ENCODE assay signal across 1 cellular context in the genomic region with DNA sequence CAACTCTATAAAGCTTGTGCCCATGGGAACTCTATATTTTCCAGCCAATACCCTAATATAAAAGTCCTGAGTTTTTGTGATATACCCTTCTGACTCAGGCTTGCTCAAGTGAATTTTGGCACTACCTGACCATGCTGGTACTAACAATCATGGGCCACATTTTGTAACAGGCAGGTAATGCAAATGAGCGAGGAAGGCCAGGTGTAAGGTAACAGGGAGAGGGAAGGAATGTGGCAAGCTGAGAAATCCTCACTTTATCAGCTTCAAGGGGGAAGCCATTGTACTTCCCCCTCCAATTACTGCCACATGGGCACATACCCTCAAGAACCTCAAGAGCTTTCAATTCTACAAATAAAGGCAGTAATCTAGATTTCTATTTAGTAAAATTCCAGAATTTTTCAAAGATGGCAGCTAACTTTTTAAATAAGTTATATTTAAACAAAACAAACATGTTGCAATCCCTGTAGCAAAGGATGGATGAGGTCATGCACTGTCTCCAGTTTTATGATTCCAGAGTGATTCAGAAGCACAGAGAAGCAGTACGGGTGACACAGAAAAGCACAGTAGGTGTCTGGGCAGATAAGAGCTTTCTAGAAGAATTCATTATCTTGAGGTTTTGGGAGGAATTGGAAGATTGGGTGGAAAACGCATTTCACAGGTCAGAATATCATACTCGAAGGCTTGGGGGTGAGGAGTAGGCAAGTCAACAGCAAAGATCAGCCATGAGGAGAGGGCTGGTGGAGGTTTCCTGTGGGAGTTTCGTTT.
A peak's percentile ranks its signal among the peaks of the same experiment; 100 is the strongest.
TF ChIP-seq lines count a peak whose summit lies in the region.

No MANE protein-coding gene starts in this region.

TF ChIP-seq in HEK293, 187 proteins besides CTCF, POLR2A, EP300 and RAD21 (continued from another document):
- no peak for TF ChIP-seq ZNF585B (tag by site-specific recombination; IDR thresholded peaks at IDR 0.05)
- TF ChIP-seq ZNF239 (tag by site-specific recombination; IDR thresholded peaks at IDR 0.05) = no peak
- TF ChIP-seq, protein P1, sequence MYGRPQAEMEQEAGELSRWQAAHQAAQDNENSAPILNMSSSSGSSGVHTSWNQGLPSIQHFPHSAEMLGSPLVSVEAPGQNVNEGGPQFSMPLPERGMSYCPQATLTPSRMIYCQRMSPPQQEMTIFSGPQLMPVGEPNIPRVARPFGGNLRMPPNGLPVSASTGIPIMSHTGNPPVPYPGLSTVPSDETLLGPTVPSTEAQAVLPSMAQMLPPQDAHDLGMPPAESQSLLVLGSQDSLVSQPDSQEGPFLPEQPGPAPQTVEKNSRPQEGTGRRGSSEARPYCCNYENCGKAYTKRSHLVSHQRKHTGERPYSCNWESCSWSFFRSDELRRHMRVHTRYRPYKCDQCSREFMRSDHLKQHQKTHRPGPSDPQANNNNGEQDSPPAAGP (tag by site-specific recombination; IDR thresholded peaks at IDR 0.05) = 0 out of 2 replicates have a peak, but pooled peaks have one; percentile 40
- TF ChIP-seq, protein P2, sequence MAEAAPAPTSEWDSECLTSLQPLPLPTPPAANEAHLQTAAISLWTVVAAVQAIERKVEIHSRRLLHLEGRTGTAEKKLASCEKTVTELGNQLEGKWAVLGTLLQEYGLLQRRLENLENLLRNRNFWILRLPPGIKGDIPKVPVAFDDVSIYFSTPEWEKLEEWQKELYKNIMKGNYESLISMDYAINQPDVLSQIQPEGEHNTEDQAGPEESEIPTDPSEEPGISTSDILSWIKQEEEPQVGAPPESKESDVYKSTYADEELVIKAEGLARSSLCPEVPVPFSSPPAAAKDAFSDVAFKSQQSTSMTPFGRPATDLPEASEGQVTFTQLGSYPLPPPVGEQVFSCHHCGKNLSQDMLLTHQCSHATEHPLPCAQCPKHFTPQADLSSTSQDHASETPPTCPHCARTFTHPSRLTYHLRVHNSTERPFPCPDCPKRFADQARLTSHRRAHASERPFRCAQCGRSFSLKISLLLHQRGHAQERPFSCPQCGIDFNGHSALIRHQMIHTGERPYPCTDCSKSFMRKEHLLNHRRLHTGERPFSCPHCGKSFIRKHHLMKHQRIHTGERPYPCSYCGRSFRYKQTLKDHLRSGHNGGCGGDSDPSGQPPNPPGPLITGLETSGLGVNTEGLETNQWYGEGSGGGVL (tag by site-specific recombination; IDR thresholded peaks at IDR 0.05) = peak; percentile 30; the same call in 1 of the 2 replicates
- peak; percentile 58 for TF ChIP-seq ZNF366 (tag by site-specific recombination; conservative IDR thresholded peaks at IDR 0.05)
- TF ChIP-seq ZNF843 (tag by site-specific recombination; IDR thresholded peaks at IDR 0.05) = 0 out of 2 replicates have a peak, but pooled peaks have one; percentile 35
- TF ChIP-seq OSR2 (tag by site-specific recombination; IDR thresholded peaks at IDR 0.05) = peak; percentile 79
- TF ChIP-seq ZIC2 (tag by site-specific recombination; IDR thresholded peaks at IDR 0.05) = peak; percentile 56
- TF ChIP-seq, protein P3, sequence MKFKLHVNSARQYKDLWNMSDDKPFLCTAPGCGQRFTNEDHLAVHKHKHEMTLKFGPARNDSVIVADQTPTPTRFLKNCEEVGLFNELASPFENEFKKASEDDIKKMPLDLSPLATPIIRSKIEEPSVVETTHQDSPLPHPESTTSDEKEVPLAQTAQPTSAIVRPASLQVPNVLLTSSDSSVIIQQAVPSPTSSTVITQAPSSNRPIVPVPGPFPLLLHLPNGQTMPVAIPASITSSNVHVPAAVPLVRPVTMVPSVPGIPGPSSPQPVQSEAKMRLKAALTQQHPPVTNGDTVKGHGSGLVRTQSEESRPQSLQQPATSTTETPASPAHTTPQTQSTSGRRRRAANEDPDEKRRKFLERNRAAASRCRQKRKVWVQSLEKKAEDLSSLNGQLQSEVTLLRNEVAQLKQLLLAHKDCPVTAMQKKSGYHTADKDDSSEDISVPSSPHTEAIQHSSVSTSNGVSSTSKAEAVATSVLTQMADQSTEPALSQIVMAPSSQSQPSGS (tag by site-specific recombination; IDR thresholded peaks at IDR 0.05; ENCODE audit: low read depth) = peak; percentile 86
- TF ChIP-seq ZEB2 (tag by site-specific recombination; IDR thresholded peaks at IDR 0.05) = peak; percentile 70; the same call in 1 of the 2 replicates
- peak; percentile 25; the same call in 1 of the 2 replicates for TF ChIP-seq PRDM1 (tag by site-specific recombination; IDR thresholded peaks at IDR 0.05)
- no peak for TF ChIP-seq ZNF701 (tag by site-specific recombination; IDR thresholded peaks at IDR 0.05)
- peak; percentile 46; the same call in 1 of the 2 replicates for TF ChIP-seq ZBTB17 (tag by site-specific recombination; IDR thresholded peaks at IDR 0.05)
- peak; percentile 61 for TF ChIP-seq ZNF629 (tag by site-specific recombination; IDR thresholded peaks at IDR 0.05)
- TF ChIP-seq ZBTB21 (tag by site-specific recombination; IDR thresholded peaks at IDR 0.05) = 0 out of 2 replicates have a peak, but pooled peaks have one; percentile 20
- TF ChIP-seq, protein P4, sequence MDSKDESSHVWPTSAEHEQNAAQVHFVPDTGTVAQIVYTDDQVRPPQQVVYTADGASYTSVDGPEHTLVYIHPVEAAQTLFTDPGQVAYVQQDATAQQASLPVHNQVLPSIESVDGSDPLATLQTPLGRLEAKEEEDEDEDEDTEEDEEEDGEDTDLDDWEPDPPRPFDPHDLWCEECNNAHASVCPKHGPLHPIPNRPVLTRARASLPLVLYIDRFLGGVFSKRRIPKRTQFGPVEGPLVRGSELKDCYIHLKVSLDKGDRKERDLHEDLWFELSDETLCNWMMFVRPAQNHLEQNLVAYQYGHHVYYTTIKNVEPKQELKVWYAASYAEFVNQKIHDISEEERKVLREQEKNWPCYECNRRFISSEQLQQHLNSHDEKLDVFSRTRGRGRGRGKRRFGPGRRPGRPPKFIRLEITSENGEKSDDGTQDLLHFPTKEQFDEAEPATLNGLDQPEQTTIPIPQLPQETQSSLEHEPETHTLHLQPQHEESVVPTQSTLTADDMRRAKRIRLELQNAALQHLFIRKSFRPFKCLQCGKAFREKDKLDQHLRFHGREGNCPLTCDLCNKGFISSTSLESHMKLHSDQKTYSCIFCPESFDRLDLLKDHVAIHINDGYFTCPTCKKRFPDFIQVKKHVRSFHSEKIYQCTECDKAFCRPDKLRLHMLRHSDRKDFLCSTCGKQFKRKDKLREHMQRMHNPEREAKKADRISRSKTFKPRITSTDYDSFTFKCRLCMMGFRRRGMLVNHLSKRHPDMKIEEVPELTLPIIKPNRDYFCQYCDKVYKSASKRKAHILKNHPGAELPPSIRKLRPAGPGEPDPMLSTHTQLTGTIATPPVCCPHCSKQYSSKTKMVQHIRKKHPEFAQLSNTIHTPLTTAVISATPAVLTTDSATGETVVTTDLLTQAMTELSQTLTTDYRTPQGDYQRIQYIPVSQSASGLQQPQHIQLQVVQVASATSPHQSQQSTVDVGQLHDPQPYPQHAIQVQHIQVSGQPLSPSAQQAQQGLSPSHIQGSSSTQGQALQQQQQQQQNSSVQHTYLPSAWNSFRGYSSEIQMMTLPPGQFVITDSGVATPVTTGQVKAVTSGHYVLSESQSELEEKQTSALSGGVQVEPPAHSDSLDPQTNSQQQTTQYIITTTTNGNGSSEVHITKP (tag by site-specific recombination; IDR thresholded peaks at IDR 0.05) = peak; percentile 40; the same call in 1 of the 2 replicates
- TF ChIP-seq ZSCAN16 (tag by site-specific recombination; IDR thresholded peaks at IDR 0.05) = no peak
- TF ChIP-seq, protein P5, sequence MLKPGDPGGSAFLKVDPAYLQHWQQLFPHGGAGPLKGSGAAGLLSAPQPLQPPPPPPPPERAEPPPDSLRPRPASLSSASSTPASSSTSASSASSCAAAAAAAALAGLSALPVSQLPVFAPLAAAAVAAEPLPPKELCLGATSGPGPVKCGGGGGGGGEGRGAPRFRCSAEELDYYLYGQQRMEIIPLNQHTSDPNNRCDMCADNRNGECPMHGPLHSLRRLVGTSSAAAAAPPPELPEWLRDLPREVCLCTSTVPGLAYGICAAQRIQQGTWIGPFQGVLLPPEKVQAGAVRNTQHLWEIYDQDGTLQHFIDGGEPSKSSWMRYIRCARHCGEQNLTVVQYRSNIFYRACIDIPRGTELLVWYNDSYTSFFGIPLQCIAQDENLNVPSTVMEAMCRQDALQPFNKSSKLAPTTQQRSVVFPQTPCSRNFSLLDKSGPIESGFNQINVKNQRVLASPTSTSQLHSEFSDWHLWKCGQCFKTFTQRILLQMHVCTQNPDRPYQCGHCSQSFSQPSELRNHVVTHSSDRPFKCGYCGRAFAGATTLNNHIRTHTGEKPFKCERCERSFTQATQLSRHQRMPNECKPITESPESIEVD (tag by site-specific recombination; IDR thresholded peaks at IDR 0.05) = peak; percentile 87
